10 cellular contexts compared by ENCODE assay signal in genomic region chr11:116793476-116794096, GRCh38. TPM values are rescaled to one million over a fixed set of nuclear protein-coding genes. Genes with fewer than 3 reads are reported as not detected.
DNase-seq lines count a peak whose midpoint lies in the region; ATAC-seq lines count a peak whose summit lies in the region.
"Had no signal": no experiment of that assay in that cellular context is flagged by ENCODE, and none has a peak within 500 bp of the region (broad histone marks: within the 10 kb centered on the region; RNA-seq: fewer than 3 reads in every experiment).

No MANE protein-coding gene starts in this region.

- ATAC-seq in esophagus mucosa (peak; percentile 35), HG03432 (IDR thresholded peaks at IDR 0.05; ENCODE audit: unreplicated experiment) (no peak)
- ATAC-seq: Right ventricle myocardium inferior had no signal

- DNase-seq in G401 (ENCODE audit: low spot score) (peak; percentile 28), OCI-M1 (lab: John Stamatoyannopoulos, UW) (peak; percentile 83), cerebellum (ENCODE audit: low spot score) (no peak), NCI-H345 (lab: John Stamatoyannopoulos, UW) (no peak)
- DNase-seq: activated naive CD4-positive, alpha-beta T cell treated with anti-CD3 and anti-CD28 coated beads, Interleukin-2, amount 10 ng/mL, durations not matched to agents 7 days and 5 days; CD4-positive, CD25-positive, alpha-beta regulatory T cell; transverse colon had no signal

- in situ Hi-C loops in G401 (cut with HindIII; ENCODE audit: low sequenced_read_pairs): no loop called here

RNA-seq across cellular contexts. Expression of gene APOA5, which starts 1.9 kb away (rescaled TPM):
- not detected in 2 replicates for total RNA-seq in G401 (2014; rRNA removed; shearing (Covaris generic))
- total RNA-seq in esophagus mucosa (not detected), cerebellum (not detected)
- total RNA-seq: CD4-positive, CD25-positive, alpha-beta regulatory T cell; Right ventricle myocardium inferior; transverse colon had no signal

RNA-seq across cellular contexts. Expression of gene ZPR1, which starts 5.8 kb away (rescaled TPM):
- 35.9 and 42.7 TPM in 2 replicates for total RNA-seq in G401 (2014; rRNA removed; shearing (Covaris generic))
- total RNA-seq in esophagus mucosa (42.3 TPM), cerebellum (21.7 TPM)

RNA-seq across cellular contexts. Expression of gene BUD13, which starts 20.8 kb away (rescaled TPM):
- 35.0 and 37.7 TPM in 2 replicates for total RNA-seq in G401 (2014; rRNA removed; shearing (Covaris generic))
- total RNA-seq in esophagus mucosa (9.1 TPM), cerebellum (11.3 TPM)

RNA-seq across cellular contexts. Expression of gene APOA4, which starts 29.5 kb away (rescaled TPM):
- total RNA-seq in G401 (2014; rRNA removed; shearing (Covaris generic)): not detected in 2 replicates
- total RNA-seq in esophagus mucosa: not detected
- total RNA-seq in cerebellum: 0.45 TPM
- total RNA-seq: CD4-positive, CD25-positive, alpha-beta regulatory T cell; Right ventricle myocardium inferior; transverse colon had no signal

RNA-seq across cellular contexts. Expression of gene APOC3, which starts 36.1 kb away (rescaled TPM):
- total RNA-seq in G401 (2014; rRNA removed; shearing (Covaris generic)): not detected in 2 replicates
- total RNA-seq in esophagus mucosa (0.52 TPM), cerebellum (not detected)
- total RNA-seq: CD4-positive, CD25-positive, alpha-beta regulatory T cell; Right ventricle myocardium inferior had no signal

Comparison
In these comparisons a context has a peak if more than half of its experiments do, and no peak if none do; other contexts are left out.
1. DNase-seq: peak in G401 (single experiment) and OCI-M1 (single experiment); none in cerebellum (single experiment) and NCI-H345 (single experiment).